In the genomic region with DNA sequence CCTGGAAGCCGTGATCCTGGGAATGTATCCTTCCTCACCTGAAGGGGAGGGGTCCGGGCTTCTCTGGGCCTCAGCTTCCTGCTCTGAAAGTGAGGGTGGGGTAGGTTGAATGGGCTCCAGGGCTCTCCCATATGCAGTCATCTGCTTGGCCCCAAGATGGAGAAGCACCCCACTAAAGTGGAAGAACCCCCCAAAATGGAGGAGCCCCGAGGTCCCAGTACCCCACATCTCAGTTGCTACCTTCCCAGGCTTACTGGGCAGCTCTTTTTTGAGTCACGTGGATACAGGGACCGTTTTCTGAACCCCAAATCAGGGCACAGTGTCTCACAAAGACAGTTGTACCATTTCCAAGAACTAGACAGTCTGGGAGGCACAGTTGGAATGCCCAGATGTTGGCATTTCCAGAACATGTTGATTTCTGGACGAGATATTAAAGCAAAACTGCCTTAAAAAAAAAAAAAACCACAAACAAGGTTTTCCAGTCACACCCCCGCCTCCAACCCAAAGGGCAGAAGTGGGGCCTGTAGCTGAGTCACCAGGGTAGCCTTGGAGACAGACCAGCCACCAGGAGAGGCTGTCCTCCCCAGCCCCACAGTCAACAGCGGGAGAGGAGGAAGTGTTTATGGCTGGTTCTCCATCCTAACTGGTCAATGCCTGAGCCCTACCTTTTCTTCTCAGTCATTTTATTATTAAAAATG, we compare ENCODE assay signal across 9 cellular contexts. TPM values are rescaled to one million over a fixed set of nuclear protein-coding genes. Genes with fewer than 3 reads are reported as not detected.
DNase-seq lines count a peak whose midpoint lies in the region; ATAC-seq and TF ChIP-seq lines count a peak whose summit lies in the region.
"Had no signal": no experiment of that assay in that cellular context is flagged by ENCODE, and none has a peak within 500 bp of the region (broad histone marks: within the 10 kb centered on the region; RNA-seq: fewer than 3 reads in every experiment).

No MANE protein-coding gene starts in this region.

- peak; percentile 90 for DNase-seq in GM23248
- DNase-seq in GM13976 (ENCODE audit: low spot score): no peak
- no peak for DNase-seq in NCI-H1694 treated with DMSO at 0.1 percent for 48 hours (lab: John Stamatoyannopoulos, UW)

- no peaks in the 10 kb centered on the region for H3F3A ChIP-seq in GM23248 (ENCODE audit: insufficient read depth)

- H3K9me3 Mint-ChIP-seq in nephron: no peaks in the 10 kb centered on the region
- H3K9me3 Mint-ChIP-seq: central memory CD8-positive, alpha-beta T cell had no signal

- H3K27me3 ChIP-seq in GM23248 (replicated peaks; ENCODE audit: insufficient read depth): no peaks in the 10 kb centered on the region

- H3K4me3 Mint-ChIP-seq in nephron: peak overlapping the region in 2 of 3 experiments; percentile 11 to 16
- H3K4me3 Mint-ChIP-seq: central memory CD8-positive, alpha-beta T cell had no signal

- ATAC-seq in SK-N-SH treated with all-trans-retinoic acid at 6 μM for 48 hours (peak; percentile 89), esophagus mucosa (peak; percentile 37), GM21786 (IDR thresholded peaks at IDR 0.05; ENCODE audit: unreplicated experiment) (no peak), HG03457 (IDR thresholded peaks at IDR 0.05; ENCODE audit: unreplicated experiment) (no peak)

- H3K4me1 Mint-ChIP-seq in nephron: peaks cover 50% of the 10 kb centered on the region

- peak overlapping the region; percentile 93 to 98 (median 94) for H3K27ac Mint-ChIP-seq in nephron

- in situ Hi-C loops in GM23248 (cut with MboI) (no loop called here), GM13976 (cut with MboI; ENCODE audit: low sequenced_read_pairs, unreplicated experiment) (no loop called here)

- no peak overlapping the region for H3K27ac ChIP-seq in GM23248

- no peaks in the 10 kb centered on the region for H3K9me2 ChIP-seq in GM23248 (ENCODE audit: insufficient read depth)

- no peaks in the 10 kb centered on the region for H3K36me3 ChIP-seq in GM23248 (ENCODE audit: low read depth)

- H3K4me3 ChIP-seq in GM23248: no peak overlapping the region

- H3K9me3 ChIP-seq in GM23248 (ENCODE audit: low read depth): no peaks in the 10 kb centered on the region

- no peak overlapping the region for H3K9ac ChIP-seq in GM23248

- H3K79me2 ChIP-seq in GM23248 (ENCODE audit: insufficient read depth): no peaks in the 10 kb centered on the region

- 22 to 23% methylated on average over 8 of the region's 8 CpGs for WGBS in GM23248 (ENCODE audit: low coverage in 1 of 2, low lambda C conversion rate in 2 of 2, missing lambda C conversion rate in 2 of 2), 2 experiments

- 0 out of 2 replicates have a peak overlapping the region, but pooled peaks have one; percentile 39 for H2AFZ ChIP-seq in GM23248

- TF ChIP-seq CTCF in nephron (IDR thresholded peaks at IDR 0.05; ENCODE audit: unreplicated experiment in 3 of 3): no peak
- TF ChIP-seq CTCF in GM13976 (IDR thresholded peaks at IDR 0.05; ENCODE audit: borderline replicate concordance, control extremely low read depth, extremely low read depth, insufficient read depth, missing control alignments): no peak

- peaks cover 13% of the 10 kb centered on the region for H3K4me1 ChIP-seq in GM23248 (ENCODE audit: insufficient read depth)

- no peaks in the 10 kb centered on the region for H4K20me1 ChIP-seq in GM23248 (ENCODE audit: insufficient read depth)

- peak overlapping the region; percentile 44 for H3K4me2 ChIP-seq in GM23248 (ENCODE audit: unreplicated experiment)

- H3K36me3 Mint-ChIP-seq in nephron (ENCODE audit: low read depth): peaks cover 11% of the 10 kb centered on the region

- no peaks in the 10 kb centered on the region for H3K27me3 Mint-ChIP-seq in nephron (ENCODE audit: low read depth)

TF ChIP-seq in SK-N-SH treated with all-trans-retinoic acid at 6 μM for 48 hours, 23 proteins besides CTCF, POLR2A, EP300 and RAD21:
- no peak for TF ChIP-seq ZNF8 (CRISPR knock-in tag; IDR thresholded peaks at IDR 0.05)
- TF ChIP-seq, protein P1, sequence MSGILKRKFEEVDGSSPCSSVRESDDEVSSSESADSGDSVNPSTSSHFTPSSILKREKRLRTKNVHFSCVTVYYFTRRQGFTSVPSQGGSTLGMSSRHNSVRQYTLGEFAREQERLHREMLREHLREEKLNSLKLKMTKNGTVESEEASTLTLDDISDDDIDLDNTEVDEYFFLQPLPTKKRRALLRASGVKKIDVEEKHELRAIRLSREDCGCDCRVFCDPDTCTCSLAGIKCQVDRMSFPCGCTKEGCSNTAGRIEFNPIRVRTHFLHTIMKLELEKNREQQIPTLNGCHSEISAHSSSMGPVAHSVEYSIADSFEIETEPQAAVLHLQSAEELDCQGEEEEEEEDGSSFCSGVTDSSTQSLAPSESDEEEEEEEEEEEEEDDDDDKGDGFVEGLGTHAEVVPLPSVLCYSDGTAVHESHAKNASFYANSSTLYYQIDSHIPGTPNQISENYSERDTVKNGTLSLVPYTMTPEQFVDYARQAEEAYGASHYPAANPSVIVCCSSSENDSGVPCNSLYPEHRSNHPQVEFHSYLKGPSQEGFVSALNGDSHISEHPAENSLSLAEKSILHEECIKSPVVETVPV (CRISPR knock-in tag; IDR thresholded peaks at IDR 0.05): no peak
- TF ChIP-seq BACH2 (CRISPR knock-in tag; IDR thresholded peaks at IDR 0.05; ENCODE audit: borderline replicate concordance): no peak
- TF ChIP-seq TOX (CRISPR knock-in tag; IDR thresholded peaks at IDR 0.05; ENCODE audit: borderline replicate concordance): no peak
- TF ChIP-seq ZNF70 (CRISPR knock-in tag; IDR thresholded peaks at IDR 0.05): no peak

RNA-seq across cellular contexts. Expression of a gene that starts 12.1 kb away (rescaled TPM):
- 2.6 and 2.9 TPM in 2 replicates for total RNA-seq in GM23248 (2014; rRNA removed; shearing (Covaris generic))
- 2.1 and 2.2 TPM in 2 replicates for polyA plus RNA-seq in GM23248 (2016; fragmentation: Nextera tagmentation; extraction: Ambion mirVana)
- 1.4 TPM for total RNA-seq in esophagus mucosa

RNA-seq across cellular contexts. Expression of a gene that starts 39.3 kb away (rescaled TPM):
- 3.7 and 7.3 TPM in 2 replicates for total RNA-seq in GM23248 (2014; rRNA removed; shearing (Covaris generic))
- 4.9 TPM in 2 replicates for polyA plus RNA-seq in GM23248 (2016; fragmentation: Nextera tagmentation; extraction: Ambion mirVana)
- total RNA-seq in esophagus mucosa: 9.3 TPM

RNA-seq across cellular contexts. Expression of a gene that starts 52.9 kb away (rescaled TPM):
- total RNA-seq in GM23248 (2014; rRNA removed; shearing (Covaris generic)): not detected in 2 replicates
- polyA plus RNA-seq in GM23248 (2016; fragmentation: Nextera tagmentation; extraction: Ambion mirVana): not detected in 2 replicates
- total RNA-seq in esophagus mucosa: not detected

Comparison
In these comparisons a context has a peak if more than half of its experiments do, and no peak if none do; other contexts are left out.
1. ATAC-seq: peak in SK-N-SH treated with all-trans-retinoic acid at 6 μM for 48 hours (single experiment) and esophagus mucosa (single experiment); none in GM21786 (single experiment) and HG03457 (single experiment).